ENCODE assay signal across 21 cellular contexts in the genomic region with DNA sequence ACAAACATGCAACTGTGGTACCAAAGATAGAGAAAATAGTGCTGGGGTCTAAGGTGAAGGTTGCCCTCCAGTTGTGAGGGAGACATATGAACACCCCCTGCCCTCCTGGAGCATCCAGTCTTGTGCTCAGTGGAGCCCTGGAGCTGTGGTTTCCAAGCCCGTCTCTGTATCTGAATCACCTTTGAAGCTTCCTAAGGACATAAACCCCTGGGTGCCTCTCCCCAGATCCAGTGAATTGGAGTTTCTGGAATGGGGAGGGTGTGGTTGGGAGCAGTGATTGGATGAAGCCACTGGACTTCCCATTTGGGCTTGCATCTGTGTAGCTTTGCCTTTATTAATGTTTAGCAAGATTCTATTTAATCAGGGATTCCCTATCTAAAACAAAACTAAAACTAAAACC.
"Had no signal": no experiment of that assay in that cellular context is flagged by ENCODE, and none has a peak within 500 bp of the region (broad histone marks: within the 10 kb centered on the region; RNA-seq: fewer than 3 reads in every experiment).

No MANE protein-coding gene starts in this region.

- DNase-seq: activated CD4-positive, alpha-beta T cell treated with anti-CD3 and anti-CD28 coated beads for 48 hours; activated CD8-positive, alpha-beta memory T cell treated with anti-CD3 and anti-CD28 coated beads, Interleukin-2, amount 50 U/mL, for 4 hours; activated CD8-positive, alpha-beta T cell treated with anti-CD3 and anti-CD28 coated beads, Interleukin-2, amount 10 ng/mL, durations not matched to agents 7 days and 5 days; activated effector memory CD4-positive, alpha-beta T cell treated with anti-CD3 and anti-CD28 coated beads, Interleukin-2, amount 50 U/mL, for 16 hours; activated T-cell treated with anti-CD3 and anti-CD28 coated beads, Interleukin-2, amount 50 U/mL, for 48 hours; dorsolateral prefrontal cortex; endodermal cell; erythroblast; hypothalamus; kidney; left lung; mucosa of descending colon; posterior cingulate gyrus; retina; stimulated activated CD4-positive, alpha-beta T cell treated with anti-CD3 and anti-CD28 coated beads, Interleukin-15, amount 100 ng/mL, for 24 hours; stimulated activated CD4-positive, alpha-beta T cell treated with anti-CD3 and anti-CD28 coated beads, Interleukin-4, amount 100 ng/mL, for 24 hours; tibial artery had no signal

- H3K36me3 ChIP-seq: left lung, tibial artery had no signal

- H3K27me3 ChIP-seq: left lung, tibial artery had no signal

- ATAC-seq: activated CD8-positive, alpha-beta T cell treated with anti-CD3 and anti-CD28 coated beads, Interleukin-2, amount 10 ng/mL, durations not matched to agents 7 days and 5 days; activated naive CD4-positive, alpha-beta T cell treated with anti-CD3 and anti-CD28 coated beads, Interleukin-2, amount 50 U/mL, for 72 hours; left lung; mucosa of descending colon; naive thymus-derived CD4-positive, alpha-beta T cell; WTC11 had no signal

- H3K4me1 ChIP-seq: left lung, tibial artery had no signal

- H3K9me3 ChIP-seq: left lung, mucosa of descending colon, tibial artery had no signal

- H3K4me3 ChIP-seq: dorsolateral prefrontal cortex, left lung, mucosa of descending colon, tibial artery had no signal

- H3K27ac ChIP-seq: left lung, tibial artery had no signal

- FAIRE-seq: kidney, urothelium cell line had no signal
